8 cellular contexts compared by ENCODE assay signal in genomic region chr16:11915644-11916523, GRCh38. TPM values are rescaled to one million over a fixed set of nuclear protein-coding genes. Genes with fewer than 3 reads are reported as not detected.
DNase-seq lines count a peak whose midpoint lies in the region; TF ChIP-seq lines count a peak whose summit lies in the region.

Gene GSPT1, minus strand, starts transcription at chr16:11915956. Its CDS starts 236 bp downstream, at chr16:11915720.

- peaks cover 39% of the 10 kb centered on the region for H4K20me1 ChIP-seq in SK-N-SH (ENCODE audit: insufficient read depth)

- peak in 1 of 2 experiments; percentile 4; a peak in 1 of 4 replicates for TF ChIP-seq EP300 in SK-N-SH (IDR thresholded peaks at IDR 0.05; ENCODE audit: borderline replicate concordance in 1 of 2, low read depth in 1 of 2, low read length in 1 of 2)
- no peak for TF ChIP-seq EP300 in suprapubic skin (IDR thresholded peaks at IDR 0.05)

- peak within 1 kb of the TSS; percentile 85 for H3K4me2 ChIP-seq in SK-N-SH

- peak within 1 kb of the TSS; percentile 95 for H3K4me3 Mint-ChIP-seq in HFFc6

- H3K4me1 ChIP-seq in SK-N-SH (ENCODE audit: control insufficient read depth in 1 of 2, insufficient read depth in 2 of 2, low read depth in 1 of 2, low read length in 1 of 2) (peaks cover 17 to 22% of the 10 kb centered on the region in 2 experiments; a peak in 3 of 4 replicates), suprapubic skin (peaks cover 37% of the 10 kb centered on the region)

- TF ChIP-seq RAD21 in SK-N-SH (IDR thresholded peaks at IDR 0.05; ENCODE audit: low read length) = no peak

- no peaks in the 10 kb centered on the region for H3K27me3 ChIP-seq in SK-N-SH (ENCODE audit: insufficient read depth)
- H3K27me3 ChIP-seq in suprapubic skin = no peaks in the 10 kb centered on the region

- POLR2A ChIA-PET in SK-N-SH (lab: Yijun Ruan, JAX) = interaction anchor here (0.6 to 1.1 kb wide), 5 partner anchors 49 to 152 kb away, joined by 3 read pairs; partner anchors contain the start of genes SNX29 and TNFRSF17

- H3K27ac ChIP-seq in SK-N-SH (ENCODE audit: low read depth in 2 of 2, low read length in 1 of 2) = peak within 1 kb of the TSS; percentile 76 to 85; a peak in 3 of 4 replicates
- H3K27ac ChIP-seq in suprapubic skin = peak within 1 kb of the TSS; percentile 97

- DNase-seq in HFFc6 (peak; percentile 98), NCI-H1048 (lab: John Stamatoyannopoulos, UW) (peak; percentile 83), SK-N-SH (peak; percentile 97), germinal center (ENCODE audit: low spot score) (peak; percentile 92), nucleus accumbens (lab: John Stamatoyannopoulos, UW) (peak; percentile 75 to 100 (median 98)), suprapubic skin (ENCODE audit: low spot score in 2 of 2) (peak; percentile 100)
- DNase-seq in activated naive CD4-positive, alpha-beta T cell treated with anti-CD3 and anti-CD28 coated beads, Interleukin-2, amount 50 U/mL, for 16 hours = peak; percentile 99

- H3K4me3 ChIP-seq in GM08714 (ENCODE audit: low read length) (peak within 1 kb of the TSS; percentile 91), SK-N-SH (ENCODE audit: low read depth in 2 of 2, low read length in 1 of 2) (peak within 1 kb of the TSS; percentile 66 to 89), suprapubic skin (peak within 1 kb of the TSS; percentile 98)

- H3K9me3 ChIP-seq in SK-N-SH = no peaks in the 10 kb centered on the region
- H3K9me3 ChIP-seq in suprapubic skin = no peaks in the 10 kb centered on the region

- TF ChIP-seq CTCF in HFFc6 (IDR thresholded peaks at IDR 0.05) (peak; percentile 53; the same call in 1 of the 2 replicates), SK-N-SH (IDR thresholded peaks at IDR 0.05) (peak; percentile 18; the same call in 1 of the 2 replicates), suprapubic skin (IDR thresholded peaks at IDR 0.05) (peak in 1 of 2 donors; percentile 27)

- peaks cover 7% of the 10 kb centered on the region for H3F3A ChIP-seq in SK-N-SH (replicated peaks; ENCODE audit: insufficient read depth)

- H3K36me3 ChIP-seq in SK-N-SH (replicated peaks in 1 of 2; ENCODE audit: control insufficient read depth in 1 of 2, insufficient read depth in 2 of 2, low read length in 1 of 2) = peaks cover 0 to 6% of the 10 kb centered on the region in 2 experiments
- H3K36me3 ChIP-seq in suprapubic skin = no peaks in the 10 kb centered on the region

- H3K9me2 ChIP-seq in SK-N-SH = no peaks in the 10 kb centered on the region

- H3K27ac Mint-ChIP-seq in HFFc6 = peak within 1 kb of the TSS; percentile 98

- CTCF ChIA-PET in SK-N-SH (lab: Yijun Ruan, JAX) = interaction anchor here (1.0 kb wide), 1 partner anchor 152 kb away, joined by 4 read pairs; no protein-coding TSS in a partner anchor

- peaks cover 27% of the 10 kb centered on the region for H3K36me3 Mint-ChIP-seq in HFFc6 (ENCODE audit: low read depth)

- peak within 1 kb of the TSS; percentile 98 for H2AFZ ChIP-seq in SK-N-SH (ENCODE audit: low read depth)

- no peaks in the 10 kb centered on the region for H3K9me3 Mint-ChIP-seq in HFFc6

- peaks cover 47% of the 10 kb centered on the region for H3K79me2 ChIP-seq in SK-N-SH (ENCODE audit: insufficient read depth)

- WGBS in SK-N-SH (ENCODE audit: low lambda C conversion rate) = 1% methylated on average over 35 of the region's 84 CpGs
- WGBS in suprapubic skin = 2% methylated on average over 16 of the region's 84 CpGs

- peak; percentile 64 to 86 for TF ChIP-seq POLR2A in suprapubic skin (IDR thresholded peaks at IDR 0.05)

- peaks cover 4% of the 10 kb centered on the region for H3K27me3 Mint-ChIP-seq in HFFc6 (ENCODE audit: insufficient read depth)

- H3K4me1 Mint-ChIP-seq in HFFc6 (ENCODE audit: low read depth) = peaks cover 38% of the 10 kb centered on the region

- peak within 1 kb of the TSS; percentile 80 for H3K9ac ChIP-seq in SK-N-SH

TF ChIP-seq in SK-N-SH, 30 proteins besides CTCF, POLR2A, EP300 and RAD21 (continues in another document):
- TF ChIP-seq FOSL2 (IDR thresholded peaks at IDR 0.05; ENCODE audit: borderline replicate concordance, low read depth) (no peak; the same call in 1 of the 2 replicates), EZH2phosphoT487 (IDR thresholded peaks at IDR 0.05; ENCODE audit: borderline replicate concordance, low read depth) (no peak), SMC3 (IDR thresholded peaks at IDR 0.05; ENCODE audit: low read depth, low read length) (no peak), TEAD4 (IDR thresholded peaks at IDR 0.05; ENCODE audit: borderline replicate concordance, insufficient read depth) (no peak), MEF2A (IDR thresholded peaks at IDR 0.05; ENCODE audit: borderline replicate concordance, low read depth) (no peak), JUND (IDR thresholded peaks at IDR 0.05) (no peak), PBX3 (IDR thresholded peaks at IDR 0.05) (no peak), GATA2 (CRISPR knock-in tag; IDR thresholded peaks at IDR 0.05) (no peak), REST (IDR thresholded peaks at IDR 0.05; ENCODE audit: low read depth, low read length) (no peak), FOXJ3 (CRISPR knock-in tag; IDR thresholded peaks at IDR 0.05) (no peak), YY1 (IDR thresholded peaks at IDR 0.05; ENCODE audit: low read depth) (peak; percentile 83), MXI1 (IDR thresholded peaks at IDR 0.05; ENCODE audit: low read depth, low read length) (peak; percentile 86), CHD2 (IDR thresholded peaks at IDR 0.05; ENCODE audit: low read length, partially characterized antibody) (peak; percentile 90), ZBTB33 (IDR thresholded peaks at IDR 0.05; ENCODE audit: borderline replicate concordance, low read depth) (peak; percentile 84)
- TF ChIP-seq, protein P1, sequence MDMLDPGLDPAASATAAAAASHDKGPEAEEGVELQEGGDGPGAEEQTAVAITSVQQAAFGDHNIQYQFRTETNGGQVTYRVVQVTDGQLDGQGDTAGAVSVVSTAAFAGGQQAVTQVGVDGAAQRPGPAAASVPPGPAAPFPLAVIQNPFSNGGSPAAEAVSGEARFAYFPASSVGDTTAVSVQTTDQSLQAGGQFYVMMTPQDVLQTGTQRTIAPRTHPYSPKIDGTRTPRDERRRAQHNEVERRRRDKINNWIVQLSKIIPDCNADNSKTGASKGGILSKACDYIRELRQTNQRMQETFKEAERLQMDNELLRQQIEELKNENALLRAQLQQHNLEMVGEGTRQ (IDR thresholded peaks at IDR 0.05; ENCODE audit: borderline replicate concordance, low read depth, low read length) = no peak

RNA-seq across cellular contexts. Expression of gene GSPT1, which starts in this region (rescaled TPM):
- total RNA-seq in HFFc6 (2021; fragmentation: NEBNext Ultra II Directional; extraction: Animal tissue kit (Norgen Biotek cat#: 25700)) = 100 to 1,000 TPM; 187 to 221 (median 211) TPM
- 41.5 and 45.7 TPM in 2 replicates for polyA plus RNA-seq in SK-N-SH (2012; rRNA removed)
- polyA plus RNA-seq in SK-N-SH (2012; cell fraction: cytosol; rRNA removed) = 58.4 and 75.8 TPM in 2 replicates
- 24.2 and 54.7 TPM in 2 replicates for polyA plus RNA-seq in SK-N-SH (2012; cell fraction: nucleus; rRNA removed)
- total RNA-seq in suprapubic skin = 10 to 100 TPM; 52.8 to 71.1 (median 62.2) TPM

Comparison
In these comparisons a context has a peak if more than half of its experiments do, and no peak if none do; other contexts are left out.
1. Peak in every context shown above with its lines: DNase-seq, H3K4me3 ChIP-seq and H3K27ac ChIP-seq.